22 cellular contexts compared by ENCODE assay signal in genomic region chr6:149218471-149218870, GRCh38.
DNase-seq lines count a peak whose midpoint lies in the region; ATAC-seq and TF ChIP-seq lines count a peak whose summit lies in the region.
"Had no signal": no experiment of that assay in that cellular context is flagged by ENCODE, and none has a peak within 500 bp of the region (broad histone marks: within the 10 kb centered on the region; RNA-seq: fewer than 3 reads in every experiment).

No MANE protein-coding gene starts in this region.

- no peaks in the 10 kb centered on the region for H3K36me3 Mint-ChIP-seq in activated CD4-positive, alpha-beta T cell treated with anti-CD3 and anti-CD28 coated beads for 36 hours (ENCODE audit: low read depth)
- peaks cover 29% of the 10 kb centered on the region for H3K36me3 Mint-ChIP-seq in activated T-helper 2 cell treated with anti-CD3 and anti-CD28 coated beads, Interferon-gamma antibody, Interleukin-2, Interleukin-4, amounts not matched to agents 10 μg/mL and 5 μg/mL and 100 μg/mL, durations not matched to agents 14 hours and 24 hours and 36 hours (ENCODE audit: low read depth)

- no peak overlapping the region for H3K4me3 Mint-ChIP-seq in activated CD4-positive, alpha-beta T cell treated with anti-CD3 and anti-CD28 coated beads for 36 hours
- H3K4me3 Mint-ChIP-seq in activated T-helper 2 cell treated with anti-CD3 and anti-CD28 coated beads, Interferon-gamma antibody, Interleukin-2, Interleukin-4, amounts not matched to agents 10 μg/mL and 5 μg/mL and 100 μg/mL, durations not matched to agents 14 hours and 24 hours and 36 hours (ENCODE audit: low read depth): peak overlapping the region; percentile 28
- H3K4me3 Mint-ChIP-seq: activated naive CD4-positive, alpha-beta T cell treated with anti-CD3 and anti-CD28 coated beads, Interleukin-2, amount 50 U/mL, for 24 hours; H9; nephron progenitor cell had no signal

- peak overlapping the region; percentile 51 for H2AFZ ChIP-seq in DND-41 (ENCODE audit: low read depth, low read length)
- H2AFZ ChIP-seq: PC-9 had no signal

- H3K27ac Mint-ChIP-seq in activated CD4-positive, alpha-beta T cell treated with anti-CD3 and anti-CD28 coated beads for 36 hours: peak overlapping the region; percentile 26
- H3K27ac Mint-ChIP-seq in activated T-helper 2 cell treated with anti-CD3 and anti-CD28 coated beads, Interferon-gamma antibody, Interleukin-2, Interleukin-4, amounts not matched to agents 10 μg/mL and 5 μg/mL and 100 μg/mL, durations not matched to agents 14 hours and 24 hours and 36 hours: peak overlapping the region; percentile 86
- H3K27ac Mint-ChIP-seq: activated naive CD4-positive, alpha-beta T cell treated with anti-CD3 and anti-CD28 coated beads, Interleukin-2, amount 50 U/mL, for 24 hours; H9; nephron progenitor cell had no signal

- H3K27me3 Mint-ChIP-seq in activated CD4-positive, alpha-beta T cell treated with anti-CD3 and anti-CD28 coated beads for 36 hours: no peaks in the 10 kb centered on the region
- H3K27me3 Mint-ChIP-seq in activated T-helper 2 cell treated with anti-CD3 and anti-CD28 coated beads, Interferon-gamma antibody, Interleukin-2, Interleukin-4, amounts not matched to agents 10 μg/mL and 5 μg/mL and 100 μg/mL, durations not matched to agents 14 hours and 24 hours and 36 hours (ENCODE audit: low read depth): no peaks in the 10 kb centered on the region
- H3K27me3 Mint-ChIP-seq: activated naive CD4-positive, alpha-beta T cell treated with anti-CD3 and anti-CD28 coated beads, Interleukin-2, amount 50 U/mL, for 24 hours had no signal

- POLR2A ChIA-PET in activated CD4-positive, alpha-beta T cell treated with anti-CD3 and anti-CD28 coated beads for 36 hours (lab: Charles Lee): no interaction called here

- H3K27ac ChIP-seq in DND-41 (ENCODE audit: low read length) (no peak overlapping the region), mesendoderm (ENCODE audit: low read depth, low read length) (no peak overlapping the region)
- H3K27ac ChIP-seq: colonic mucosa, PC-9 had no signal

- DNase-seq in activated CD4-positive, alpha-beta T cell treated with anti-CD3 and anti-CD28 coated beads for 36 hours: no peak
- DNase-seq in activated CD4-positive, alpha-beta T cell treated with anti-CD3 and anti-CD28 coated beads for 1 hour: no peak
- DNase-seq in DND-41 (no peak), mesendoderm (no peak), cerebellum (ENCODE audit: low spot score) (no peak), C1 segment of cervical spinal cord (lab: John Stamatoyannopoulos, UW) (no peak), DMS153 (lab: John Stamatoyannopoulos, UW) (no peak)
- no peak for DNase-seq in activated T-helper 2 cell treated with anti-CD3 and anti-CD28 coated beads, Interferon-gamma antibody, Interleukin-2, Interleukin-4, amounts not matched to agents 10 μg/mL and 5 μg/mL and 100 μg/mL, durations not matched to agents 14 hours and 24 hours and 36 hours (ENCODE audit: low spot score)
- DNase-seq: 8988T; AML-193; Caco-2; colonic mucosa; H9; NCI-H1092 treated with DMSO at 0.1 percent for 48 hours; NCI-H2029 treated with DMSO at 0.1 percent for 48 hours; NCI-H446; nephron progenitor cell; PC-9; posterior cingulate gyrus; stimulated activated naive CD4-positive, alpha-beta T cell treated with Interleukin-2 at 50 U/mL for 16 hours had no signal

- no peak overlapping the region for H2BK5ac ChIP-seq in mesendoderm (ENCODE audit: low read length)

- no peaks in the 10 kb centered on the region for H3K79me1 ChIP-seq in mesendoderm (ENCODE audit: low read length)

- H3K4me3 ChIP-seq in DND-41 (ENCODE audit: low read depth in 1 of 2, low read length in 2 of 2) (no peak overlapping the region), mesendoderm (ENCODE audit: low read length) (no peak overlapping the region)
- H3K4me3 ChIP-seq: colonic mucosa, PC-9, tibial nerve had no signal

- H3K4me2 ChIP-seq in DND-41 (ENCODE audit: insufficient read depth, low read length) (no peak overlapping the region), mesendoderm (ENCODE audit: low read length) (no peak overlapping the region)
- H3K4me2 ChIP-seq: PC-9 had no signal

- no peak overlapping the region for H3K56ac ChIP-seq in mesendoderm (ENCODE audit: low read length)

- H2BK120ac ChIP-seq in mesendoderm (ENCODE audit: low read depth, low read length): no peak overlapping the region

- H3K9ac ChIP-seq in DND-41 (ENCODE audit: low read depth, low read length) (no peak overlapping the region), mesendoderm (ENCODE audit: low read length) (no peak overlapping the region)

- no peaks in the 10 kb centered on the region for H4K20me1 ChIP-seq in DND-41 (ENCODE audit: insufficient read depth, low read length)

- no peak overlapping the region for H2BK15ac ChIP-seq in mesendoderm (replicated peaks; ENCODE audit: low read depth)

- H4K5ac ChIP-seq in mesendoderm (ENCODE audit: low read length): no peak overlapping the region

- peak; percentile 68 for ATAC-seq in activated CD4-positive, alpha-beta T cell treated with anti-CD3 and anti-CD28 coated beads for 36 hours
- no peak for ATAC-seq in DND-41 (ENCODE audit: insufficient read depth, low read depth)

- no peaks in the 10 kb centered on the region for H3K36me3 ChIP-seq in DND-41 (ENCODE audit: insufficient read depth, low read length)
- H3K36me3 ChIP-seq in mesendoderm (ENCODE audit: control insufficient read depth, insufficient read depth, low read length): no peaks in the 10 kb centered on the region
- H3K36me3 ChIP-seq: colonic mucosa, tibial nerve had no signal

- no peaks in the 10 kb centered on the region for H3K9me3 ChIP-seq in DND-41 (ENCODE audit: insufficient read depth, low read length, severe bottlenecking)
- H3K9me3 ChIP-seq: Caco-2, colonic mucosa, tibial nerve had no signal

- peaks cover 20% of the 10 kb centered on the region for H3K4me1 Mint-ChIP-seq in activated CD4-positive, alpha-beta T cell treated with anti-CD3 and anti-CD28 coated beads for 36 hours
- peaks cover 48% of the 10 kb centered on the region for H3K4me1 Mint-ChIP-seq in activated T-helper 2 cell treated with anti-CD3 and anti-CD28 coated beads, Interferon-gamma antibody, Interleukin-2, Interleukin-4, amounts not matched to agents 10 μg/mL and 5 μg/mL and 100 μg/mL, durations not matched to agents 14 hours and 24 hours and 36 hours (ENCODE audit: low read depth)

- intact Hi-C loops in activated CD4-positive, alpha-beta T cell treated with anti-CD3 and anti-CD28 coated beads for 36 hours (cut with DNase I, micrococcal nuclease): loop anchor here in 1 of 2 experiments (10.0 kb wide), 1 partner anchor 286 kb away; no protein-coding TSS in a partner anchor
- intact Hi-C loops in activated T-helper 2 cell treated with anti-CD3 and anti-CD28 coated beads, Interferon-gamma antibody, Interleukin-2, Interleukin-4, amounts not matched to agents 10 μg/mL and 5 μg/mL and 100 μg/mL, durations not matched to agents 14 hours and 24 hours and 36 hours (cut with micrococcal nuclease): loop anchor here (1.0 to 10.0 kb wide), 2 partner anchors 15 to 464 kb away; no protein-coding TSS in a partner anchor

- no peak overlapping the region for H3K4ac ChIP-seq in mesendoderm (ENCODE audit: low read depth, low read length)

- H3K4me1 ChIP-seq in DND-41 (ENCODE audit: insufficient read depth, low read length) (no peaks in the 10 kb centered on the region), mesendoderm (ENCODE audit: control insufficient read depth, low read depth, low read length) (no peaks in the 10 kb centered on the region)
- H3K4me1 ChIP-seq: colonic mucosa had no signal

- no peak for TF ChIP-seq CTCF in DND-41 (IDR thresholded peaks at IDR 0.05; ENCODE audit: borderline replicate concordance, extremely low read depth, low read length, poor library complexity, severe bottlenecking)

- CTCF ChIA-PET in activated CD4-positive, alpha-beta T cell treated with anti-CD3 and anti-CD28 coated beads for 36 hours (lab: Charles Lee): interaction anchor here (0.7 to 1.9 kb wide), 3 partner anchors 12 to 214 kb away, joined by 3 to 8 read pairs (median 4); no protein-coding TSS in a partner anchor

- H3K9me3 Mint-ChIP-seq in activated CD4-positive, alpha-beta T cell treated with anti-CD3 and anti-CD28 coated beads for 36 hours (ENCODE audit: low read depth): peaks cover 3% of the 10 kb centered on the region
- peaks cover 10% of the 10 kb centered on the region for H3K9me3 Mint-ChIP-seq in activated T-helper 2 cell treated with anti-CD3 and anti-CD28 coated beads, Interferon-gamma antibody, Interleukin-2, Interleukin-4, amounts not matched to agents 10 μg/mL and 5 μg/mL and 100 μg/mL, durations not matched to agents 14 hours and 24 hours and 36 hours
- H3K9me3 Mint-ChIP-seq: activated naive CD4-positive, alpha-beta T cell treated with anti-CD3 and anti-CD28 coated beads, Interleukin-2, amount 50 U/mL, for 24 hours; H9; nephron progenitor cell had no signal

- H3K27me3 ChIP-seq in DND-41 (ENCODE audit: insufficient read depth, low read length, poor library complexity) (no peaks in the 10 kb centered on the region), mesendoderm (ENCODE audit: insufficient read depth, low read length, poor library complexity) (no peaks in the 10 kb centered on the region)
- H3K27me3 ChIP-seq: colonic mucosa, tibial nerve had no signal

- no peaks in the 10 kb centered on the region for H3K79me2 ChIP-seq in DND-41 (ENCODE audit: insufficient read depth, low read length)
- H3K79me2 ChIP-seq in mesendoderm (ENCODE audit: control insufficient read depth, insufficient read depth, low read length): no peaks in the 10 kb centered on the region

- H3K18ac ChIP-seq in mesendoderm (ENCODE audit: low read length): no peak overlapping the region

- no peak overlapping the region for H4K8ac ChIP-seq in mesendoderm (ENCODE audit: low read depth, low read length)

- peak overlapping the region; percentile 30 for H3K23ac ChIP-seq in mesendoderm (ENCODE audit: low read length)

- no peak overlapping the region for H2AK5ac ChIP-seq in mesendoderm (ENCODE audit: low read length)
